Comparison of ENCODE assay signal across 9 cellular contexts in genomic region chr14:24189460-24189859, GRCh38. TPM values are rescaled to one million over a fixed set of nuclear protein-coding genes. Genes with fewer than 3 reads are reported as not detected.
A peak's percentile ranks its signal among the peaks of the same experiment; 100 is the strongest.
DNase-seq lines count a peak whose midpoint lies in the region; ATAC-seq and TF ChIP-seq lines count a peak whose summit lies in the region.
"Had no signal": no experiment of that assay in that cellular context is flagged by ENCODE, and none has a peak within 500 bp of the region (broad histone marks: within the 10 kb centered on the region; RNA-seq: fewer than 3 reads in every experiment).

No MANE protein-coding gene starts in this region.

- peaks cover 43% of the 10 kb centered on the region for H3K4me1 Mint-ChIP-seq in activated naive CD8-positive, alpha-beta T cell treated with anti-CD3 and anti-CD28 coated beads for 36 hours
- H3K4me1 Mint-ChIP-seq in natural killer cell: peaks cover 33 to 41% of the 10 kb centered on the region in 2 donors

- H3K9ac ChIP-seq in BLaER1: no peak overlapping the region

- no peaks in the 10 kb centered on the region for H4K20me1 ChIP-seq in BLaER1

- TF ChIP-seq CTCF in HL-60 (IDR thresholded peaks at IDR 0.05; ENCODE audit: insufficient read depth, low read length) (no peak), natural killer cell (IDR thresholded peaks at IDR 0.05) (no peak), brain microvascular endothelial cell (IDR thresholded peaks at IDR 0.05; ENCODE audit: low read depth, low read length, missing control alignments) (no peak)

- no peak overlapping the region for H3K4me3 ChIP-seq in BLaER1
- H3K4me3 ChIP-seq in HL-60 (replicated peaks; ENCODE audit: insufficient read depth, low read length): no peak overlapping the region
- no peak overlapping the region for H3K4me3 ChIP-seq in brain microvascular endothelial cell (ENCODE audit: low read depth, low read length)

- no peaks in the 10 kb centered on the region for H3K9me3 ChIP-seq in BLaER1

- intact Hi-C loops in natural killer cell (cut with micrococcal nuclease): loop anchor here (2.0 kb wide), 3 partner anchors 43 to 109 kb away; partner anchors contain the start of genes DCAF11, DHRS1, NOP9 and NRL
- intact Hi-C loops in left ventricle myocardium superior (cut with micrococcal nuclease): no loop called here

- H3K27me3 ChIP-seq in BLaER1 (no peaks in the 10 kb centered on the region), HL-60 (ENCODE audit: insufficient read depth, poor library complexity, severe bottlenecking) (no peaks in the 10 kb centered on the region), brain microvascular endothelial cell (replicated peaks) (no peaks in the 10 kb centered on the region)

- H3K4me1 ChIP-seq in BLaER1: peaks cover 54% of the 10 kb centered on the region

- ATAC-seq in natural killer cell (no peak), left ventricle myocardium superior (no peak)

- peak overlapping the region; percentile 11 for H3K4me3 Mint-ChIP-seq in activated naive CD8-positive, alpha-beta T cell treated with anti-CD3 and anti-CD28 coated beads for 36 hours
- H3K4me3 Mint-ChIP-seq in natural killer cell: no peak overlapping the region

- no peaks in the 10 kb centered on the region for H3K9me3 Mint-ChIP-seq in activated naive CD8-positive, alpha-beta T cell treated with anti-CD3 and anti-CD28 coated beads for 36 hours
- no peaks in the 10 kb centered on the region for H3K9me3 Mint-ChIP-seq in natural killer cell

- DNase-seq in HL-60 (ENCODE audit: low read depth in 1 of 2, low spot score in 1 of 2) (no peak), natural killer cell (no peak), NOMO-1 treated with DMSO at 0.1 percent for 48 hours (lab: John Stamatoyannopoulos, UW; ENCODE audit: unreplicated experiment) (no peak), cerebellar nuclear complex (lab: John Stamatoyannopoulos, UW) (no peak), brain microvascular endothelial cell (no peak), left ventricle myocardium superior (no peak)
- DNase-seq in activated naive CD8-positive, alpha-beta T cell treated with anti-CD3 and anti-CD28 coated beads for 36 hours: no peak

- H3K27me3 Mint-ChIP-seq in activated naive CD8-positive, alpha-beta T cell treated with anti-CD3 and anti-CD28 coated beads for 36 hours: no peaks in the 10 kb centered on the region
- H3K27me3 Mint-ChIP-seq in natural killer cell (ENCODE audit: low read depth in 2 of 2): no peaks in the 10 kb centered on the region

- peak overlapping the region; percentile 40 for H3K27ac Mint-ChIP-seq in activated naive CD8-positive, alpha-beta T cell treated with anti-CD3 and anti-CD28 coated beads for 36 hours
- peak overlapping the region; percentile 83 to 97 for H3K27ac Mint-ChIP-seq in natural killer cell

- H3K27ac ChIP-seq in BLaER1: 0 out of 2 replicates have a peak overlapping the region, but pooled peaks have one; percentile 43
- 0 out of 2 replicates have a peak overlapping the region, but pooled peaks have one; percentile 79 for H3K27ac ChIP-seq in HL-60 (replicated peaks)
- no peak overlapping the region for H3K27ac ChIP-seq in brain microvascular endothelial cell

- H3K4me2 ChIP-seq in BLaER1: peak overlapping the region; percentile 92

- peaks cover 59% of the 10 kb centered on the region for H3K36me3 ChIP-seq in BLaER1
- peaks cover 46% of the 10 kb centered on the region for H3K36me3 ChIP-seq in brain microvascular endothelial cell (replicated peaks)

- peaks cover 28% of the 10 kb centered on the region for H3K36me3 Mint-ChIP-seq in activated naive CD8-positive, alpha-beta T cell treated with anti-CD3 and anti-CD28 coated beads for 36 hours
- H3K36me3 Mint-ChIP-seq in natural killer cell: no peaks in the 10 kb centered on the region

- in situ Hi-C loops in brain microvascular endothelial cell (cut with HindIII; ENCODE audit: low pct_ligation_motif_present, low sequenced_read_pairs): no loop called here

RNA-seq across cellular contexts. Expression of gene IPO4, which starts 0.8 kb away (rescaled TPM):
- 100 to 1,000 TPM; 152 to 161 TPM for total RNA-seq in activated naive CD8-positive, alpha-beta T cell treated with anti-CD3 and anti-CD28 coated beads for 36 hours
- 10 to 100 TPM; 46.2 to 61.5 (median 51.9) TPM for total RNA-seq in natural killer cell
- 14.9 TPM for total RNA-seq in left ventricle myocardium superior

RNA-seq across cellular contexts. Expression of gene TM9SF1, which starts 5.8 kb away (rescaled TPM):
- total RNA-seq in activated naive CD8-positive, alpha-beta T cell treated with anti-CD3 and anti-CD28 coated beads for 36 hours: 10 to 100 TPM; 20.7 to 22.5 TPM
- total RNA-seq in natural killer cell (10 to 100 TPM; 15.2 to 32.1 (median 28.7) TPM), left ventricle myocardium superior (19.2 TPM)

RNA-seq across cellular contexts. Expression of gene TSSK4, which starts 16.0 kb away (rescaled TPM):
- total RNA-seq in activated naive CD8-positive, alpha-beta T cell treated with anti-CD3 and anti-CD28 coated beads for 36 hours: not detected
- total RNA-seq in natural killer cell (1 to 10 TPM; 1.3 to 2.9 (median 1.5) TPM), left ventricle myocardium superior (0.25 TPM)
- total RNA-seq: sciatic nerve had no signal

RNA-seq across cellular contexts. Expression of gene REC8, which starts 17.6 kb away (rescaled TPM):
- 10 to 100 TPM; 28.9 to 29.2 TPM for total RNA-seq in activated naive CD8-positive, alpha-beta T cell treated with anti-CD3 and anti-CD28 coated beads for 36 hours
- 100 to 1,000 TPM in 2 of 3 donors, 10 to 100 TPM in 1; 77.7 to 138 (median 103) TPM for total RNA-seq in natural killer cell
- 3.2 TPM for total RNA-seq in left ventricle myocardium superior

RNA-seq across cellular contexts. Expression of gene CHMP4A, which starts 23.8 kb away (rescaled TPM):
- total RNA-seq in activated naive CD8-positive, alpha-beta T cell treated with anti-CD3 and anti-CD28 coated beads for 36 hours: 10 to 100 TPM; 54.4 to 58.9 TPM
- total RNA-seq in natural killer cell (100 to 1,000 TPM; 105 to 118 (median 115) TPM), left ventricle myocardium superior (30.1 TPM)
